8 cellular contexts compared by ENCODE assay signal in genomic region chr4:15592799-15593198, GRCh38.
"Had no signal": no experiment of that assay in that cellular context is flagged by ENCODE, and none has a peak within 500 bp of the region (broad histone marks: within the 10 kb centered on the region; RNA-seq: fewer than 3 reads in every experiment).

No MANE protein-coding gene starts in this region.

- FAIRE-seq: HepG2 had no signal

- DNase-seq: GM23248, GOT3, H7, HFFc6 had no signal

- H3K27ac ChIP-seq: GM23248, HL-60 had no signal

- H2AFZ ChIP-seq: GM23248 had no signal

- H3K4me3 ChIP-seq: GM23248, HAP-1 had no signal

- ATAC-seq: HCT116, HepG2 had no signal

- H3K9me3 ChIP-seq: HAP-1 had no signal

- H3K9ac ChIP-seq: GM23248 had no signal
